ENCODE assay signal across 19 cellular contexts in genomic region chr22:33240901-33241300, GRCh38.
DNase-seq lines count a peak whose midpoint lies in the region; ATAC-seq, FAIRE-seq and TF ChIP-seq lines count a peak whose summit lies in the region.
"Had no signal": no experiment of that assay in that cellular context is flagged by ENCODE, and none has a peak within 500 bp of the region (broad histone marks: within the 10 kb centered on the region; RNA-seq: fewer than 3 reads in every experiment).

No MANE protein-coding gene starts in this region.

- TF ChIP-seq POLR2A in GM12891 (IDR thresholded peaks at IDR 0.05; ENCODE audit: low read depth, low read length) (no peak), body of pancreas (IDR thresholded peaks at IDR 0.05) (no peak)

- intact Hi-C loops in body of pancreas (cut with DNase I) = no loop called here

- H3K36me3 ChIP-seq in RWPE2 (ENCODE audit: low read depth) (no peaks in the 10 kb centered on the region), body of pancreas (replicated peaks in 1 of 2; ENCODE audit: insufficient read depth in 1 of 2, low read depth in 2 of 2) (no peaks in the 10 kb centered on the region)

- FAIRE-seq in GM12891 (lab: Jason Lieb, UNC) = peak; percentile 5
- FAIRE-seq: GM12892 had no signal

- no peaks in the 10 kb centered on the region for H3K9me3 ChIP-seq in RWPE2 (ENCODE audit: severe bottlenecking)
- no peaks in the 10 kb centered on the region for H3K9me3 ChIP-seq in body of pancreas

- H3K4me3 ChIP-seq in RWPE2 (ENCODE audit: severe bottlenecking) = no peak overlapping the region
- no peak overlapping the region for H3K4me3 ChIP-seq in body of pancreas
- H3K4me3 ChIP-seq: SK-N-MC had no signal

- ATAC-seq in RWPE2 (ENCODE audit: low read depth) = peak; percentile 82
- ATAC-seq in foreskin keratinocyte = peak; percentile 45
- ATAC-seq in HG03442 (IDR thresholded peaks at IDR 0.05; ENCODE audit: unreplicated experiment) = no peak
- no peak for ATAC-seq in body of pancreas
- ATAC-seq: Right ventricle myocardium inferior had no signal

- WGBS in body of pancreas, 2 donors = 76 to 94% methylated on average over 2 of the region's 2 CpGs

- DNase-seq in AG20443 (ENCODE audit: low spot score) (peak; percentile 41), GM12891 (ENCODE audit: insufficient read length, low spot score) (no peak), RWPE2 (ENCODE audit: low spot score) (no peak), foreskin keratinocyte (peak; percentile 36 to 73), Kasumi-1 (lab: John Stamatoyannopoulos, UW) (no peak), body of pancreas (no peak)
- DNase-seq: CD4-positive, CD25-positive, alpha-beta regulatory T cell; DMS53; GOT3; IMR-90; Karpas-422; NCI-H1417; NCI-H1930; NCI-H2171; NCI-H774 had no signal

- H3K4me1 ChIP-seq in RWPE2 (ENCODE audit: insufficient read depth, poor library complexity, severe bottlenecking) (peaks cover 27% of the 10 kb centered on the region), foreskin keratinocyte (peaks cover 34% of the 10 kb centered on the region), body of pancreas (no peaks in the 10 kb centered on the region)

- TF ChIP-seq CTCF in RWPE2 (IDR thresholded peaks at IDR 0.05; ENCODE audit: poor library complexity, severe bottlenecking) = no peak
- TF ChIP-seq CTCF in foreskin keratinocyte (conservative IDR thresholded peaks at IDR 0.05) = no peak
- TF ChIP-seq CTCF in body of pancreas (IDR thresholded peaks at IDR 0.05) = no peak

- H3K27me3 ChIP-seq in RWPE2 (ENCODE audit: insufficient read depth, poor library complexity, severe bottlenecking) = no peaks in the 10 kb centered on the region
- H3K27me3 ChIP-seq in foreskin keratinocyte = no peaks in the 10 kb centered on the region
- H3K27me3 ChIP-seq in body of pancreas = no peaks in the 10 kb centered on the region

- H3K27ac ChIP-seq in RWPE2 (ENCODE audit: poor library complexity, severe bottlenecking) = peak overlapping the region; percentile 89
- no peak overlapping the region for H3K27ac ChIP-seq in foreskin keratinocyte
- H3K27ac ChIP-seq in body of pancreas = no peak overlapping the region
- H3K27ac ChIP-seq: SK-N-MC had no signal

TF ChIP-seq in GM12891, 5 proteins besides CTCF, POLR2A, EP300 and RAD21:
- TF ChIP-seq POLR2AphosphoS5 (IDR thresholded peaks at IDR 0.05; ENCODE audit: low read depth, low read length) (no peak), SPI1 (IDR thresholded peaks at IDR 0.05; ENCODE audit: low read depth, low read length) (no peak), TAF1 (IDR thresholded peaks at IDR 0.05; ENCODE audit: low read depth, low read length) (no peak), POU2F2 (IDR thresholded peaks at IDR 0.05; ENCODE audit: low read depth, low read length) (no peak), PAX5 (IDR thresholded peaks at IDR 0.05; ENCODE audit: insufficient read depth, low read length, severe bottlenecking) (no peak)

Comparison
In these comparisons a context has a peak if more than half of its experiments do, and no peak if none do; other contexts are left out.
1. DNase-seq: peak in AG20443 (single experiment) and foreskin keratinocyte (2 of 2); none in GM12891 (single experiment), RWPE2 (single experiment), Kasumi-1 (0 of 2) and body of pancreas (0 of 4).
2. ATAC-seq: peak in RWPE2 (single experiment) and foreskin keratinocyte (single experiment); none in HG03442 (single experiment) and body of pancreas (single experiment).